In the genomic region with DNA sequence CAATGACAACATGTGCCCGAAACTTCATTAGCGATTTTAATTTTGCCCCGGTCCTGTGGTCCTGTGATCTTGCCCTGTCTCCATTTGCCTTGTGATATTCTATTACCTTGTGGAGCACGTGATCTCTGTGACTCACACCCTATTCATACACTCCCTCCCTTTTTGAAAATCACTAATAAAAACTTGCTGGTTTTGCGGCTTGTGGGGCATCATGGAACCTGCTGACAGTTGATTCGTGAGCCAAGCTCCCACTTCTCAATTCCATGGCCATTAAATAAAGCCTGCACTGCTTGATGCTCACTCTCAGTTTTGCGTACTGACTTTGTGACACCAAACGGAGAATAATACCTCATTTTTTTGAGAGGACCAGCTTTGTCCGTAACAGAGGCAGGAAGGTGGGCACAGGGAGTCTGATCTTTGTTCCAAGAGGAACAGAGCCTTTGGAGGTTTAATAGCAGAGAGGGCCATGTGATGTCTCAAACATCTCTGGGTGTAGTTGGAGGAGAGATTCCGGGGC, we compare ENCODE assay signal across 38 cellular contexts. TPM values are rescaled to one million over a fixed set of nuclear protein-coding genes. Genes with fewer than 3 reads are reported as not detected.
DNase-seq lines count a peak whose midpoint lies in the region; FAIRE-seq and TF ChIP-seq lines count a peak whose summit lies in the region.
"Had no signal": no experiment of that assay in that cellular context is flagged by ENCODE, and none has a peak within 500 bp of the region (broad histone marks: within the 10 kb centered on the region; RNA-seq: fewer than 3 reads in every experiment).

No MANE protein-coding gene starts in this region.

- H3K9me3 ChIP-seq in astrocyte (ENCODE audit: insufficient read depth, low read depth, low read length) (no peaks in the 10 kb centered on the region), mesenchymal stem cell (ENCODE audit: control insufficient read depth, low read length) (no peaks in the 10 kb centered on the region), MM.1S (replicated peaks; ENCODE audit: insufficient read depth, low read length) (no peaks in the 10 kb centered on the region), H9 (ENCODE audit: control insufficient read depth, low read depth, low read length) (peaks cover 6% of the 10 kb centered on the region)
- H3K9me3 ChIP-seq: HAP-1, neutrophil, right atrium auricular region, testis had no signal

- FAIRE-seq in astrocyte (lab: Jason Lieb, UNC): no peak
- FAIRE-seq: GM12878, kidney had no signal

- no peak overlapping the region for H3K14ac ChIP-seq in mesenchymal stem cell (ENCODE audit: low read length in 2 of 2)
- no peak overlapping the region for H3K14ac ChIP-seq in H9 (ENCODE audit: insufficient read depth, low read length)

- no peaks in the 10 kb centered on the region for H3K36me3 ChIP-seq in astrocyte (ENCODE audit: insufficient read depth, low read length)
- H3K36me3 ChIP-seq in mesenchymal stem cell (ENCODE audit: control insufficient read depth in 1 of 2, insufficient read depth in 2 of 2, low read depth in 1 of 2, low read length in 2 of 2): no peaks in the 10 kb centered on the region
- no peaks in the 10 kb centered on the region for H3K36me3 ChIP-seq in MM.1S (replicated peaks; ENCODE audit: insufficient read depth, low read length)
- H3K36me3 ChIP-seq: HAP-1, heart left ventricle, neutrophil, right atrium auricular region had no signal

- H3K4me2 ChIP-seq in astrocyte (ENCODE audit: low read length) (no peak overlapping the region), mesenchymal stem cell (ENCODE audit: low read length, poor library complexity, severe bottlenecking) (no peak overlapping the region), MM.1S (ENCODE audit: low read depth, low read length) (no peak overlapping the region), H9 (ENCODE audit: insufficient read depth, insufficient read length, low read length) (no peak overlapping the region)
- H3K4me2 ChIP-seq: smooth muscle cell had no signal

- no peaks in the 10 kb centered on the region for H4K20me1 ChIP-seq in astrocyte (ENCODE audit: insufficient read depth, low read length)
- no peaks in the 10 kb centered on the region for H4K20me1 ChIP-seq in MM.1S (ENCODE audit: insufficient read depth, low read length)
- H4K20me1 ChIP-seq in H9 (ENCODE audit: control insufficient read depth, insufficient read depth, insufficient read length): no peaks in the 10 kb centered on the region

- no peaks in the 10 kb centered on the region for H3K79me2 ChIP-seq in astrocyte (ENCODE audit: insufficient read depth, low read length)
- H3K79me2 ChIP-seq in MM.1S (ENCODE audit: low read length): no peaks in the 10 kb centered on the region
- H3K79me2 ChIP-seq in H9 (ENCODE audit: insufficient read depth, low read length): no peaks in the 10 kb centered on the region

- H2BK120ac ChIP-seq in mesenchymal stem cell (ENCODE audit: low read depth, low read length): no peak overlapping the region
- H2BK120ac ChIP-seq in H9 (ENCODE audit: low read depth, low read length, poor library complexity, severe bottlenecking): no peak overlapping the region

- H2AK5ac ChIP-seq in mesenchymal stem cell (ENCODE audit: low read length, severe bottlenecking) (peak overlapping the region; percentile 98), H9 (ENCODE audit: insufficient read length, low read length) (no peak overlapping the region)

- H3K4ac ChIP-seq in mesenchymal stem cell (ENCODE audit: low read depth in 1 of 2, low read length in 2 of 2): no peak overlapping the region
- no peak overlapping the region for H3K4ac ChIP-seq in H9 (ENCODE audit: low read depth, low read length)

- H3K9me2 ChIP-seq in MM.1S (replicated peaks; ENCODE audit: insufficient read depth, low read length): no peaks in the 10 kb centered on the region

- no peak overlapping the region for H3T11ph ChIP-seq in H9 (ENCODE audit: low read length)

- H3K27ac ChIP-seq in astrocyte (ENCODE audit: low read depth, low read length): no peak overlapping the region
- H3K27ac ChIP-seq in mesenchymal stem cell (ENCODE audit: low read length, poor library complexity, severe bottlenecking): no peak overlapping the region
- H3K27ac ChIP-seq in MM.1S (ENCODE audit: low read length): no peak overlapping the region
- no peak overlapping the region for H3K27ac ChIP-seq in H9 (ENCODE audit: insufficient read length, low read depth, low read length)
- H3K27ac ChIP-seq: foreskin keratinocyte, heart left ventricle, neutrophil, right atrium auricular region, testis had no signal

- H3K9me3 Mint-ChIP-seq in astrocyte (ENCODE audit: unreplicated experiment): no peaks in the 10 kb centered on the region
- peaks cover 12 to 18% of the 10 kb centered on the region in 2 experiments for H3K9me3 Mint-ChIP-seq in H9
- H3K9me3 Mint-ChIP-seq: CD4-positive, alpha-beta T cell; central memory CD8-positive, alpha-beta T cell; dendritic cell treated with granulocyte-macrophage colony-stimulating factor and Interleukin-4, amounts not matched to agents 40 ng/mL and 50 ng/mL, for 4 days had no signal

- H2BK15ac ChIP-seq in mesenchymal stem cell (ENCODE audit: low read depth, poor library complexity, severe bottlenecking) (no peak overlapping the region), H9 (ENCODE audit: low read depth, low read length) (no peak overlapping the region)

- H3K27me3 ChIP-seq in astrocyte (ENCODE audit: insufficient read depth, low read length) (no peaks in the 10 kb centered on the region), mesenchymal stem cell (ENCODE audit: control insufficient read depth in 1 of 2, insufficient read depth in 1 of 2, low read length in 2 of 2) (no peaks in the 10 kb centered on the region), MM.1S (replicated peaks; ENCODE audit: insufficient read depth, low read length) (peaks cover 13% of the 10 kb centered on the region), H9 (ENCODE audit: insufficient read depth, low read length) (no peaks in the 10 kb centered on the region; the same call in 1 of the 2 replicates)
- H3K27me3 ChIP-seq: right atrium auricular region, testis had no signal

- peaks cover 3% of the 10 kb centered on the region for H3K27me3 Mint-ChIP-seq in astrocyte (ENCODE audit: low read depth, unreplicated experiment)
- H3K27me3 Mint-ChIP-seq in H9 (ENCODE audit: low read depth): peaks cover 46% of the 10 kb centered on the region

- TF ChIP-seq CTCF in astrocyte (IDR thresholded peaks at IDR 0.05; ENCODE audit: insufficient read depth, low read depth, low read length) (no peak), MM.1S (IDR thresholded peaks at IDR 0.05; ENCODE audit: low read length) (no peak), H9 (conservative IDR thresholded peaks at IDR 0.05) (no peak)

- H3K79me1 ChIP-seq in mesenchymal stem cell (replicated peaks; ENCODE audit: low read length, poor library complexity, severe bottlenecking) (peaks cover 2% of the 10 kb centered on the region), H9 (ENCODE audit: insufficient read depth, low read depth, low read length, poor library complexity, severe bottlenecking) (no peaks in the 10 kb centered on the region)

- H3K18ac ChIP-seq in mesenchymal stem cell (ENCODE audit: low read depth in 1 of 2, low read length in 2 of 2): no peak overlapping the region
- no peak overlapping the region for H3K18ac ChIP-seq in H9 (ENCODE audit: insufficient read length, low read depth, low read length)

- peaks cover 5% of the 10 kb centered on the region for H3K23me2 ChIP-seq in H9 (ENCODE audit: insufficient read length, low read depth, low read length, poor library complexity, severe bottlenecking)

- H3K23ac ChIP-seq in mesenchymal stem cell (ENCODE audit: low read length in 2 of 2) (no peak overlapping the region), H9 (ENCODE audit: insufficient read length, low read depth, low read length) (no peak overlapping the region)

- H2AFZ ChIP-seq in astrocyte (ENCODE audit: low read depth, low read length) (no peak overlapping the region), mesenchymal stem cell (ENCODE audit: low read depth, low read length) (no peak overlapping the region), MM.1S (ENCODE audit: low read length) (no peak overlapping the region), H9 (ENCODE audit: low read length) (no peak overlapping the region)

- DNase-seq in EH (ENCODE audit: low read depth): peak; percentile 60
- DNase-seq in M059J (ENCODE audit: low read depth): peak; percentile 48
- peak; percentile 59 for DNase-seq in astrocyte (ENCODE audit: low read depth)
- DNase-seq in mesenchymal stem cell: no peak
- no peak for DNase-seq in NCI-H526 (lab: John Stamatoyannopoulos, UW)
- no peak for DNase-seq in MM.1S
- DNase-seq in NCI-H524 (lab: John Stamatoyannopoulos, UW): no peak
- no peak for DNase-seq in H9
- DNase-seq: activated CD4-positive, alpha-beta T cell treated with anti-CD3 and anti-CD28 coated beads, Interleukin-2, amount 50 U/mL, for 4 hours; activated CD4-positive, CD25-positive, alpha-beta regulatory T cell; activated CD8-positive, alpha-beta memory T cell treated with anti-CD3 and anti-CD28 coated beads, Interleukin-2, amount 10 ng/mL, durations not matched to agents 7 days and 5 days; activated naive CD8-positive, alpha-beta T cell treated with anti-CD3 and anti-CD28 coated beads, Interleukin-2, amount 50 U/mL, for 24 hours; activated T-cell treated with anti-CD3 and anti-CD28 coated beads, Interleukin-2, amount 50 U/mL, for 4 hours; CD4-positive, alpha-beta T cell; endodermal cell; foreskin keratinocyte; KBM-7; kidney; left ventricle myocardium superior; midbrain; naive B cell; NCI-H1436 treated with DMSO at 0.1 percent for 48 hours; NCI-H226; NCI-H748 treated with DMSO at 0.1 percent for 48 hours; SIG-M5; stimulated activated CD4-positive, alpha-beta T cell treated with anti-CD3 and anti-CD28 coated beads, Interleukin-1b, Interleukin-23, amount 100 ng/mL, for 48 hours; stimulated activated naive CD8-positive, alpha-beta T cell treated with anti-CD3 and anti-CD28 coated beads, Interleukin-15, Interleukin-2, amounts not matched to agents 100 U/mL and 50 U/mL, for 24 hours; SW 1271; testis had no signal

- no peak overlapping the region for H3K56ac ChIP-seq in H9 (ENCODE audit: insufficient read length, low read depth, low read length)

- H3K9ac ChIP-seq in astrocyte (ENCODE audit: low read length) (no peak overlapping the region), mesenchymal stem cell (ENCODE audit: low read length) (no peak overlapping the region), MM.1S (ENCODE audit: low read length) (no peak overlapping the region), H9 (ENCODE audit: extremely low read depth, insufficient read length, low read length) (no peak overlapping the region)

- H2BK20ac ChIP-seq in H9 (ENCODE audit: low read depth, low read length, poor library complexity, severe bottlenecking): no peak overlapping the region

- H3K36me3 Mint-ChIP-seq in astrocyte (ENCODE audit: low read depth, unreplicated experiment) (no peaks in the 10 kb centered on the region), H9 (ENCODE audit: insufficient read depth in 1 of 3, low read depth in 3 of 3) (peaks cover 5 to 13% (median 9%) of the 10 kb centered on the region in 3 experiments; a peak in 6 of 7 replicates)
- H3K36me3 Mint-ChIP-seq: activated CD8-positive, alpha-beta memory T cell treated with anti-CD3 and anti-CD28 coated beads, Interleukin-2, amount 10 ng/mL, durations not matched to agents 7 days and 5 days had no signal

- H3K4me3 ChIP-seq in astrocyte (ENCODE audit: insufficient read depth, low read depth, low read length) (no peak overlapping the region), mesenchymal stem cell (ENCODE audit: insufficient read depth in 1 of 2, low read depth in 1 of 2, low read length in 2 of 2) (no peak overlapping the region), MM.1S (ENCODE audit: low read length) (no peak overlapping the region)
- H3K4me3 ChIP-seq: GM12878, HAP-1, heart left ventricle, right atrium auricular region, smooth muscle cell, testis had no signal

- H4K5ac ChIP-seq in H9 (ENCODE audit: insufficient read length, low read depth, low read length): no peak overlapping the region

- H2BK12ac ChIP-seq in mesenchymal stem cell (ENCODE audit: low read length in 2 of 2) (no peak overlapping the region), H9 (ENCODE audit: insufficient read length, low read depth, low read length) (no peak overlapping the region)

- no peak overlapping the region for H4K91ac ChIP-seq in mesenchymal stem cell (ENCODE audit: low read length)
- H4K91ac ChIP-seq in H9 (ENCODE audit: insufficient read length, low read depth, low read length): no peak overlapping the region

- 0 out of 2 replicates have a peak, but pooled peaks cover 3% of the 10 kb centered on the region for H3F3A ChIP-seq in MM.1S (ENCODE audit: insufficient read depth, low read length)

- WGBS in mesenchymal stem cell: 89% methylated on average over 10 of the region's 10 CpGs
- WGBS in H9 (ENCODE audit: extremely low coverage, insufficient read length, low lambda C conversion rate): no CpG with 5 or more reads among the region's 10 CpGs

- no peak overlapping the region for H3K4me3 Mint-ChIP-seq in astrocyte (ENCODE audit: unreplicated experiment)
- no peak overlapping the region for H3K4me3 Mint-ChIP-seq in H9
- H3K4me3 Mint-ChIP-seq: activated CD8-positive, alpha-beta memory T cell treated with anti-CD3 and anti-CD28 coated beads, Interleukin-2, amount 10 ng/mL, durations not matched to agents 7 days and 5 days; activated naive CD8-positive, alpha-beta T cell treated with anti-CD3 and anti-CD28 coated beads, Interleukin-2, amount 50 U/mL, for 24 hours; activated T-cell treated with anti-CD3 and anti-CD28 coated beads, Interleukin-2, amount 50 U/mL, for 4 hours; CD4-positive, alpha-beta T cell; central memory CD8-positive, alpha-beta T cell; dendritic cell treated with granulocyte-macrophage colony-stimulating factor and Interleukin-4, amounts not matched to agents 40 ng/mL and 50 ng/mL, for 4 days; endodermal cell had no signal

- peak overlapping the region; percentile 28 for H3K27ac Mint-ChIP-seq in astrocyte (ENCODE audit: unreplicated experiment)
- no peak overlapping the region for H3K27ac Mint-ChIP-seq in H9
- H3K27ac Mint-ChIP-seq: activated CD8-positive, alpha-beta memory T cell treated with anti-CD3 and anti-CD28 coated beads, Interleukin-2, amount 10 ng/mL, durations not matched to agents 7 days and 5 days; activated naive CD8-positive, alpha-beta T cell treated with anti-CD3 and anti-CD28 coated beads, Interleukin-2, amount 50 U/mL, for 24 hours; CD4-positive, alpha-beta T cell; endodermal cell had no signal

- no peak overlapping the region for H2BK5ac ChIP-seq in mesenchymal stem cell (ENCODE audit: low read depth, low read length, poor library complexity, severe bottlenecking)
- H2BK5ac ChIP-seq in H9 (ENCODE audit: insufficient read length, low read length): no peak overlapping the region

- H4K8ac ChIP-seq in mesenchymal stem cell (ENCODE audit: low read length) (no peak overlapping the region), H9 (replicated peaks; ENCODE audit: insufficient read length, low read depth, low read length) (no peak overlapping the region)

- H3K4me1 ChIP-seq in astrocyte (ENCODE audit: insufficient read depth, low read length) (peaks cover 36% of the 10 kb centered on the region), mesenchymal stem cell (ENCODE audit: control insufficient read depth, insufficient read depth, low read depth, low read length) (peaks cover 27% of the 10 kb centered on the region), MM.1S (ENCODE audit: low read length) (no peaks in the 10 kb centered on the region), H9 (ENCODE audit: insufficient read depth, low read length) (no peaks in the 10 kb centered on the region; the same call in 1 of the 2 replicates)
- H3K4me1 ChIP-seq: HAP-1 had no signal

- H3K4me1 Mint-ChIP-seq in astrocyte (ENCODE audit: low read depth, unreplicated experiment): peaks cover 30% of the 10 kb centered on the region
- peaks cover 21 to 29% of the 10 kb centered on the region in 2 experiments for H3K4me1 Mint-ChIP-seq in H9

RNA-seq across cellular contexts. Expression of a gene that starts 3.8 kb away (rescaled TPM):
- total RNA-seq in M059J (2014; rRNA removed; shearing (Covaris generic)): 0.69 and 1.2 TPM in 2 replicates
- total RNA-seq in astrocyte (19.4 and 30.2 TPM in 2 replicates), H9 (2021) (1.6 and 1.9 TPM in 2 replicates)
- polyA plus RNA-seq in mesenchymal stem cell (2013, experiment 1 of 2): 1.3 TPM
- polyA plus RNA-seq in mesenchymal stem cell (2013, experiment 2 of 2): 1.3 TPM
- total RNA-seq: CD4-positive, alpha-beta T cell; foreskin keratinocyte; GM12878; MCF 10A; right atrium auricular region had no signal

Comparison
In these comparisons a context has a peak if more than half of its experiments do, and no peak if none do; other contexts are left out.
1. DNase-seq: peak in EH (single experiment), M059J (single experiment) and astrocyte (single experiment); none in mesenchymal stem cell (single experiment), NCI-H526 (0 of 2), MM.1S (single experiment), NCI-H524 (0 of 2) and H9 (single experiment).